Comparison of ENCODE assay signal across 8 cellular contexts in genomic region chr2:10813085-10813748, GRCh38. TPM values are rescaled to one million over a fixed set of nuclear protein-coding genes. Genes with fewer than 3 reads are reported as not detected.
DNase-seq lines count a peak whose midpoint lies in the region; ATAC-seq and TF ChIP-seq lines count a peak whose summit lies in the region.

No MANE protein-coding gene starts in this region.

- H3K4me1 ChIP-seq in hepatocyte (ENCODE audit: insufficient read depth) = peaks cover 15% of the 10 kb centered on the region

- H3K79me2 ChIP-seq in hepatocyte = peaks cover 41% of the 10 kb centered on the region

- H3K9me2 ChIP-seq in hepatocyte (replicated peaks; ENCODE audit: insufficient read depth) = no peaks in the 10 kb centered on the region

- in situ Hi-C loops in G401 (cut with HindIII; ENCODE audit: low sequenced_read_pairs) = no loop called here

- H3K27ac ChIP-seq in HL-60 (replicated peaks) (peak overlapping the region; percentile 53), hepatocyte (peak overlapping the region; percentile 75), skin epidermis (peak overlapping the region in 19 of 21 experiments; percentile 30 to 98 (median 89))

- intact Hi-C loops in activated B cell treated with CpG ODN at 0.5 μM for 24 hours (cut with micrococcal nuclease) = loop anchor here (2.0 to 10.0 kb wide), 8 partner anchors 508 to 971 kb away; partner anchors contain the start of genes E2F6, GRHL1, HPCAL1 and KLF11

- peaks cover 19% of the 10 kb centered on the region for H3K36me3 Mint-ChIP-seq in activated B cell treated with CpG ODN at 0.5 μM for 24 hours (ENCODE audit: low read depth)

- POLR2A ChIA-PET in activated B cell treated with CpG ODN at 0.5 μM for 24 hours (lab: Charles Lee) = interaction anchor here (0.7 to 2.8 kb wide), 5 partner anchors 69 to 532 kb away, joined by 3 to 26 read pairs (median 7); partner anchors contain the start of genes NOL10, ROCK2 and SLC66A3

- H3K36me3 ChIP-seq in hepatocyte (replicated peaks; ENCODE audit: insufficient read depth, low read depth) = no peaks in the 10 kb centered on the region

- H3K4me3 Mint-ChIP-seq in activated B cell treated with CpG ODN at 0.5 μM for 24 hours = peak overlapping the region; percentile 85

- H2AFZ ChIP-seq in hepatocyte = peak overlapping the region; percentile 92

- 43% methylated on average over 25 of the region's 27 CpGs for WGBS in hepatocyte (ENCODE audit: low lambda C conversion rate, missing lambda C conversion rate)

- no peak overlapping the region for H3K27ac Mint-ChIP-seq in activated B cell treated with CpG ODN at 0.5 μM for 24 hours

- peaks cover 35% of the 10 kb centered on the region for H3K4me1 Mint-ChIP-seq in activated B cell treated with CpG ODN at 0.5 μM for 24 hours

- H3K4me3 ChIP-seq in HL-60 (replicated peaks; ENCODE audit: insufficient read depth, low read length) (peak overlapping the region; percentile 76), hepatocyte (peak overlapping the region; percentile 68), skin epidermis (peak overlapping the region; percentile 65 to 98 (median 79))

- peak overlapping the region; percentile 85 for H3K4me2 ChIP-seq in hepatocyte

- ATAC-seq in activated B cell treated with CpG ODN at 0.5 μM for 24 hours (ENCODE audit: low read depth) (no peak), HG03097 (IDR thresholded peaks at IDR 0.05; ENCODE audit: low FRiP score, unreplicated experiment) (no peak)

- peaks cover 37% of the 10 kb centered on the region for H4K20me1 ChIP-seq in hepatocyte (ENCODE audit: insufficient read depth, poor library complexity, severe bottlenecking)

- TF ChIP-seq CTCF in HL-60 (IDR thresholded peaks at IDR 0.05; ENCODE audit: insufficient read depth, low read length) (no peak), activated B cell treated with CpG ODN at 0.5 μM for 24 hours (IDR thresholded peaks at IDR 0.05) (no peak), hepatocyte (IDR thresholded peaks at IDR 0.05; ENCODE audit: poor library complexity) (no peak), GM20000 (IDR thresholded peaks at IDR 0.05; ENCODE audit: extremely low read depth, missing control alignments) (no peak)

- H3K9me3 Mint-ChIP-seq in activated B cell treated with CpG ODN at 0.5 μM for 24 hours = no peaks in the 10 kb centered on the region

- CTCF ChIA-PET in activated B cell treated with CpG ODN at 0.5 μM for 24 hours (lab: Charles Lee) = no interaction called here

- no peaks in the 10 kb centered on the region for H3K27me3 ChIP-seq in HL-60 (ENCODE audit: insufficient read depth, poor library complexity, severe bottlenecking)
- no peaks in the 10 kb centered on the region for H3K27me3 ChIP-seq in hepatocyte

- DNase-seq in HL-60 (ENCODE audit: low read depth in 1 of 2, low spot score in 1 of 2) (no peak), activated B cell treated with CpG ODN at 0.5 μM for 24 hours (no peak), hepatocyte (ENCODE audit: low spot score) (no peak), G401 (ENCODE audit: low spot score) (no peak), GM20000 (ENCODE audit: low spot score) (no peak), NCI-H82 treated with DMSO at 0.1 percent for 48 hours (lab: John Stamatoyannopoulos, UW; ENCODE audit: unreplicated experiment) (no peak)

- H3K27me3 Mint-ChIP-seq in activated B cell treated with CpG ODN at 0.5 μM for 24 hours = no peaks in the 10 kb centered on the region

- no peaks in the 10 kb centered on the region for H3K9me3 ChIP-seq in hepatocyte (ENCODE audit: low read depth)

RNA-seq across cellular contexts. Expression of gene PDIA6, which starts 0.6 kb away (rescaled TPM):
- 109 and 119 TPM in 2 replicates for total RNA-seq in activated B cell treated with CpG ODN at 0.5 μM for 24 hours
- total RNA-seq in hepatocyte = 507 and 515 TPM in 2 replicates
- polyA plus RNA-seq in hepatocyte = 715 and 766 TPM in 2 replicates
- total RNA-seq in G401 (2014; rRNA removed; shearing (Covaris generic)) = 378 and 429 TPM in 2 replicates
